ENCODE assay signal across 19 cellular contexts in the genomic region with DNA sequence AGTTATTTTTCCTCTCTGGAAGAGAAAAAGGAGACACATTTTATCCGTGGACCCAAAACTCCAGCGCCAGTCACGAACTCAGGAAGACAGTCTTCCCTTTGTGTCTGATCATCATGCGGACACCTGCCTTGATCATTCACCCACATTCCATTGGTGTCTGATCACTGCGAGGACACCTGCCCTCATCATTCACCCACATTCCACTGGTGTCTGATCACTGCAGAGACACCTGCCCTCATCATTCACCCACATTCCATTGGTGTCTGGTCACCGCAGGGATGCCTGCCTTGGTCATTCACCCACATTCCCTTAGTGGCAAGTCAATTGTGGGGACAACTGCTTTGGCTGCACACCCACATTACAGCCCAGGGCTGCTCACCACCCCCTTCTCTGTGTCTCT.
DNase-seq lines count a peak whose midpoint lies in the region; ATAC-seq, FAIRE-seq and TF ChIP-seq lines count a peak whose summit lies in the region.
"Had no signal": no experiment of that assay in that cellular context is flagged by ENCODE, and none has a peak within 500 bp of the region (broad histone marks: within the 10 kb centered on the region; RNA-seq: fewer than 3 reads in every experiment).

No MANE protein-coding gene starts in this region.

- no peak overlapping the region for H4K8ac ChIP-seq in H9 (replicated peaks; ENCODE audit: insufficient read length, low read depth, low read length)

- no peak overlapping the region for H4K91ac ChIP-seq in H9 (ENCODE audit: insufficient read length, low read depth, low read length)

- no peak overlapping the region for H3K27ac ChIP-seq in H9 (ENCODE audit: insufficient read length, low read depth, low read length)
- no peak overlapping the region for H3K27ac ChIP-seq in psoas muscle
- H3K27ac ChIP-seq: C4-2B had no signal

- TF ChIP-seq CTCF in H9 (conservative IDR thresholded peaks at IDR 0.05) (no peak), epithelial cell of esophagus (IDR thresholded peaks at IDR 0.05; ENCODE audit: insufficient read depth, low read depth, low read length, missing control alignments) (no peak), psoas muscle (IDR thresholded peaks at IDR 0.05) (no peak)

- H3K36me3 Mint-ChIP-seq in H9 (ENCODE audit: insufficient read depth in 1 of 3, low read depth in 3 of 3), result peaks cover 4 to 28% (median 16%) of the 10 kb centered on the region in 3 experiments; a peak in 6 of 7 replicates

- H3K79me2 ChIP-seq in H9 (ENCODE audit: insufficient read depth, low read length), result no peaks in the 10 kb centered on the region

- H3K14ac ChIP-seq in H9 (ENCODE audit: insufficient read depth, low read length), result no peak overlapping the region

- DNase-seq in H9 (no peak), RCC 7860 (ENCODE audit: low spot score) (peak; percentile 75), epithelial cell of esophagus (ENCODE audit: low read depth) (peak; percentile 47), kidney tubule cell (ENCODE audit: low spot score) (peak; percentile 87), psoas muscle (no peak), NCI-H510A (lab: John Stamatoyannopoulos, UW) (no peak), putamen (ENCODE audit: low spot score) (no peak)
- DNase-seq in activated CD4-positive, CD25-positive, alpha-beta regulatory T cell (lab: John Stamatoyannopoulos, UW), result no peak
- DNase-seq: COR-L47, DMS153, Kasumi-1, MV-4-11, NCI-H1417 treated with DMSO at 0.1 percent for 48 hours, NCI-H2029 treated with DMSO at 0.1 percent for 48 hours, NCI-H748 treated with DMSO at 0.1 percent for 48 hours, Right ventricle myocardium superior had no signal

- no peaks in the 10 kb centered on the region; the same call in 1 of the 2 replicates for H3K27me3 Mint-ChIP-seq in H9 (ENCODE audit: low read depth)

- H3K4me3 ChIP-seq in epithelial cell of esophagus (ENCODE audit: low read length), result no peak overlapping the region
- H3K4me3 ChIP-seq in psoas muscle, result no peak overlapping the region
- H3K4me3 ChIP-seq: HAP-1 had no signal

- no peak overlapping the region for H3K18ac ChIP-seq in H9 (ENCODE audit: insufficient read length, low read depth, low read length)

- H3T11ph ChIP-seq in H9 (ENCODE audit: low read length), result no peak overlapping the region

- H3K4me1 ChIP-seq in H9 (ENCODE audit: insufficient read depth, low read length), result no peaks in the 10 kb centered on the region
- no peaks in the 10 kb centered on the region for H3K4me1 ChIP-seq in psoas muscle
- H3K4me1 ChIP-seq: HAP-1 had no signal

- H3K4me3 Mint-ChIP-seq in H9, result no peak overlapping the region

- H4K5ac ChIP-seq in H9 (ENCODE audit: insufficient read length, low read depth, low read length), result no peak overlapping the region

- H3K9me3 ChIP-seq in H9 (ENCODE audit: control insufficient read depth, low read depth, low read length), result no peaks in the 10 kb centered on the region
- peaks cover 11% of the 10 kb centered on the region for H3K9me3 ChIP-seq in psoas muscle

- intact Hi-C loops in psoas muscle (cut with DNase I), result no loop called here

- H2BK15ac ChIP-seq in H9 (ENCODE audit: low read depth, low read length), result no peak overlapping the region

- no peaks in the 10 kb centered on the region for H4K20me1 ChIP-seq in H9 (ENCODE audit: control insufficient read depth, insufficient read depth, insufficient read length)

- H3K4ac ChIP-seq in H9 (ENCODE audit: low read depth, low read length), result no peak overlapping the region

- H2BK12ac ChIP-seq in H9 (ENCODE audit: insufficient read length, low read depth, low read length), result no peak overlapping the region

- H3K56ac ChIP-seq in H9 (ENCODE audit: insufficient read length, low read depth, low read length), result no peak overlapping the region

- no peaks in the 10 kb centered on the region for H3K23me2 ChIP-seq in H9 (ENCODE audit: insufficient read length, low read depth, low read length, poor library complexity, severe bottlenecking)

- H3K79me1 ChIP-seq in H9 (ENCODE audit: insufficient read depth, low read depth, low read length, poor library complexity, severe bottlenecking), result no peaks in the 10 kb centered on the region

- H3K27ac Mint-ChIP-seq in H9, result peak overlapping the region in 2 of 3 experiments; percentile 7 to 95; a peak in 3 of 7 replicates

- H3K9ac ChIP-seq in H9 (ENCODE audit: extremely low read depth, insufficient read length, low read length), result no peak overlapping the region

- no peak for FAIRE-seq in RCC 7860 (lab: Jason Lieb, UNC)
- FAIRE-seq: A204.1 had no signal

- no peak overlapping the region for H2AK5ac ChIP-seq in H9 (ENCODE audit: insufficient read length, low read length)

- H2BK120ac ChIP-seq in H9 (ENCODE audit: low read depth, low read length, poor library complexity, severe bottlenecking), result no peak overlapping the region

- no peaks in the 10 kb centered on the region for H3K36me3 ChIP-seq in psoas muscle (ENCODE audit: insufficient read depth in 1 of 2, low read depth in 1 of 2)
- H3K36me3 ChIP-seq: HAP-1 had no signal

- no peak overlapping the region for H3K23ac ChIP-seq in H9 (ENCODE audit: insufficient read length, low read depth, low read length)

- no peaks in the 10 kb centered on the region; a peak in 1 of 4 replicates for H3K4me1 Mint-ChIP-seq in H9

- ATAC-seq in psoas muscle, result no peak

- no CpG with 5 or more reads among the region's 6 CpGs for WGBS in H9 (ENCODE audit: extremely low coverage, insufficient read length, low lambda C conversion rate)
- WGBS in psoas muscle, 3 donors, result 50 to 69% (median 68%) methylated on average over 6 of the region's 6 CpGs

- peaks cover 22 to 29% of the 10 kb centered on the region in 2 experiments for H3K9me3 Mint-ChIP-seq in H9

- no peak overlapping the region for H2BK20ac ChIP-seq in H9 (ENCODE audit: low read depth, low read length, poor library complexity, severe bottlenecking)

- H3K4me2 ChIP-seq in H9 (ENCODE audit: insufficient read depth, insufficient read length, low read length), result no peak overlapping the region

- no peak overlapping the region for H2BK5ac ChIP-seq in H9 (ENCODE audit: insufficient read length, low read length)

- H2AFZ ChIP-seq in H9 (ENCODE audit: low read length), result no peak overlapping the region

- H3K27me3 ChIP-seq in H9 (ENCODE audit: insufficient read depth, low read length), result no peaks in the 10 kb centered on the region
- no peaks in the 10 kb centered on the region for H3K27me3 ChIP-seq in psoas muscle (ENCODE audit: insufficient read depth in 3 of 3, low read length in 2 of 3)

Comparison
In these comparisons a context has a peak if more than half of its experiments do, and no peak if none do; other contexts are left out.
1. DNase-seq: peak in RCC 7860 (single experiment), epithelial cell of esophagus (single experiment) and kidney tubule cell (single experiment); none in H9 (single experiment), psoas muscle (0 of 2), activated CD4-positive, CD25-positive, alpha-beta regulatory T cell (0 of 4), NCI-H510A (single experiment) and putamen (single experiment).